12 cellular contexts compared by ENCODE assay signal in genomic region chr3:101836907-101837598, GRCh38. TPM values are rescaled to one million over a fixed set of nuclear protein-coding genes. Genes with fewer than 3 reads are reported as not detected.
DNase-seq lines count a peak whose midpoint lies in the region; FAIRE-seq and TF ChIP-seq lines count a peak whose summit lies in the region.
"Had no signal": no experiment of that assay in that cellular context is flagged by ENCODE, and none has a peak within 500 bp of the region (broad histone marks: within the 10 kb centered on the region; RNA-seq: fewer than 3 reads in every experiment).

No MANE protein-coding gene starts in this region.

- H3K9me3 ChIP-seq in small intestine (ENCODE audit: control insufficient read depth, low read depth) (no peaks in the 10 kb centered on the region), hepatocyte (ENCODE audit: low read depth) (no peaks in the 10 kb centered on the region)

- H2AFZ ChIP-seq in hepatocyte = no peak overlapping the region

- no peak overlapping the region for H3K4me3 Mint-ChIP-seq in mesothelial cell of epicardium
- H3K4me3 Mint-ChIP-seq: H9 had no signal

- no peak overlapping the region for H3K4me2 ChIP-seq in hepatocyte

- FAIRE-seq in small intestine (lab: Jason Lieb, UNC) = no peak
- FAIRE-seq: A204.1 had no signal

- no peaks in the 10 kb centered on the region for H3K27me3 ChIP-seq in small intestine (ENCODE audit: control insufficient read depth in 2 of 2, insufficient read depth in 2 of 2, low read length in 2 of 2)
- H3K27me3 ChIP-seq in hepatocyte = no peaks in the 10 kb centered on the region
- H3K27me3 ChIP-seq: brain microvascular endothelial cell had no signal

- H3K27ac Mint-ChIP-seq in mesothelial cell of epicardium = no peak overlapping the region
- H3K27ac Mint-ChIP-seq: H9 had no signal

- no peak overlapping the region for H3K4me3 ChIP-seq in epithelial cell of esophagus (ENCODE audit: low read length)
- H3K4me3 ChIP-seq in small intestine (ENCODE audit: low read depth in 1 of 2, low read length in 2 of 2) = no peak overlapping the region
- H3K4me3 ChIP-seq in hepatocyte = no peak overlapping the region

- H3K27me3 Mint-ChIP-seq in mesothelial cell of epicardium (ENCODE audit: low read depth) = no peaks in the 10 kb centered on the region

- H3K9me3 Mint-ChIP-seq in mesothelial cell of epicardium = peaks cover 8% of the 10 kb centered on the region
- H3K9me3 Mint-ChIP-seq: H9 had no signal

- H3K79me2 ChIP-seq in hepatocyte = peaks cover 13% of the 10 kb centered on the region

- H3K27ac ChIP-seq in small intestine (ENCODE audit: low read depth in 1 of 2, low read length in 1 of 2) (no peak overlapping the region), hepatocyte (no peak overlapping the region)
- H3K27ac ChIP-seq: brain microvascular endothelial cell, RWPE1 had no signal

- TF ChIP-seq CTCF in epithelial cell of esophagus (IDR thresholded peaks at IDR 0.05; ENCODE audit: insufficient read depth, low read depth, low read length, missing control alignments) (no peak), hepatocyte (IDR thresholded peaks at IDR 0.05; ENCODE audit: poor library complexity) (no peak), mesothelial cell of epicardium (IDR thresholded peaks at IDR 0.05; ENCODE audit: unreplicated experiment) (no peak)

- H3K4me1 ChIP-seq in small intestine (ENCODE audit: control insufficient read depth in 2 of 2, insufficient read depth in 1 of 2, low read depth in 1 of 2, low read length in 1 of 2) = peaks cover 4 to 8% of the 10 kb centered on the region in 2 donors
- no peaks in the 10 kb centered on the region for H3K4me1 ChIP-seq in hepatocyte (ENCODE audit: insufficient read depth)

- H3K36me3 Mint-ChIP-seq in mesothelial cell of epicardium = peaks cover 13% of the 10 kb centered on the region

- peaks cover 12% of the 10 kb centered on the region for H3K4me1 Mint-ChIP-seq in mesothelial cell of epicardium

- peak; percentile 15 for DNase-seq in DMS153 (lab: John Stamatoyannopoulos, UW)
- DNase-seq in DMS153 treated with DMSO at 0.1 percent for 48 hours (lab: John Stamatoyannopoulos, UW; ENCODE audit: unreplicated experiment) = no peak
- DNase-seq in NCI-H774 (lab: John Stamatoyannopoulos, UW) = peak; percentile 20
- peak; percentile 68 for DNase-seq in epithelial cell of esophagus (ENCODE audit: low read depth)
- peak; percentile 74 for DNase-seq in small intestine
- no peak for DNase-seq in hepatocyte (ENCODE audit: low spot score)
- no peak for DNase-seq in mesothelial cell of epicardium (ENCODE audit: low spot score in 2 of 2, unreplicated experiment in 2 of 2)
- no peak for DNase-seq in NCI-H128 (lab: John Stamatoyannopoulos, UW; ENCODE audit: unreplicated experiment)
- DNase-seq: brain microvascular endothelial cell, H9 had no signal

- H3K9me2 ChIP-seq in hepatocyte (replicated peaks; ENCODE audit: insufficient read depth) = no peaks in the 10 kb centered on the region

- no peaks in the 10 kb centered on the region for H4K20me1 ChIP-seq in hepatocyte (ENCODE audit: insufficient read depth, poor library complexity, severe bottlenecking)

- 3 to 42% (median 17%) methylated on average over 2 of the region's 2 CpGs for WGBS in small intestine, 3 donors
- 68% methylated on average over 2 of the region's 2 CpGs for WGBS in hepatocyte (ENCODE audit: low lambda C conversion rate, missing lambda C conversion rate)

- H3K36me3 ChIP-seq in small intestine (ENCODE audit: control insufficient read depth in 2 of 2, insufficient read depth in 2 of 2, low read length in 2 of 2) (no peaks in the 10 kb centered on the region), hepatocyte (replicated peaks; ENCODE audit: insufficient read depth, low read depth) (no peaks in the 10 kb centered on the region)
- H3K36me3 ChIP-seq: brain microvascular endothelial cell had no signal

RNA-seq across cellular contexts. Expression of gene NFKBIZ, which starts 12.3 kb away (rescaled TPM):
- 10 to 100 TPM; 10.3 to 27.1 (median 23.7) TPM for polyA plus RNA-seq in small intestine
- 164 and 182 TPM in 2 replicates for total RNA-seq in hepatocyte
- 160 and 192 TPM in 2 replicates for polyA plus RNA-seq in hepatocyte
- 134 to 142 TPM (median 136 TPM) in 3 replicates for total RNA-seq in mesothelial cell of epicardium

RNA-seq across cellular contexts. Expression of gene NXPE3, which starts 58.0 kb away (rescaled TPM):
- polyA plus RNA-seq in small intestine = 1 to 10 TPM in 1 of 3 donors, under 1 TPM in 2; 0.45 to 5.4 (median 0.81) TPM
- 5.1 and 5.9 TPM in 2 replicates for total RNA-seq in hepatocyte
- 5.8 and 5.9 TPM in 2 replicates for polyA plus RNA-seq in hepatocyte
- 11.6 to 12.7 TPM (median 12.7 TPM) in 3 replicates for total RNA-seq in mesothelial cell of epicardium

Comparison
In these comparisons a context has a peak if more than half of its experiments do, and no peak if none do; other contexts are left out.
1. DNase-seq: peak in DMS153 (single experiment), NCI-H774 (single experiment), epithelial cell of esophagus (single experiment) and small intestine (single experiment); none in DMS153 treated with DMSO at 0.1 percent for 48 hours (single experiment), hepatocyte (single experiment), mesothelial cell of epicardium (0 of 2) and NCI-H128 (single experiment).